In genomic region chr4:16844796-16845586, GRCh38 we compare ENCODE assay signal across 24 cellular contexts. TPM values are rescaled to one million over a fixed set of nuclear protein-coding genes. Genes with fewer than 3 reads are reported as not detected.
DNase-seq lines count a peak whose midpoint lies in the region; ATAC-seq, FAIRE-seq and TF ChIP-seq lines count a peak whose summit lies in the region.
"Had no signal": no experiment of that assay in that cellular context is flagged by ENCODE, and none has a peak within 500 bp of the region (broad histone marks: within the 10 kb centered on the region; RNA-seq: fewer than 3 reads in every experiment).

No MANE protein-coding gene starts in this region.

- peak overlapping the region; percentile 65 for H4K5ac ChIP-seq in H1 (ENCODE audit: insufficient read length, low read depth, low read length)

- H3K27ac ChIP-seq in left ventricle myocardium inferior (replicated peaks), result peak overlapping the region; percentile 49
- no peak overlapping the region for H3K27ac ChIP-seq in H1 (ENCODE audit: low read depth, low read length)
- H3K27ac ChIP-seq in lower lobe of right lung, result peak overlapping the region; percentile 13
- H3K27ac ChIP-seq: ascending aorta, WERI-Rb-1 had no signal

- H3K36me3 ChIP-seq in left ventricle myocardium inferior (no peaks in the 10 kb centered on the region), H1 (ENCODE audit: control insufficient read depth in 2 of 4, insufficient read depth in 4 of 4, low read length in 3 of 4) (no peaks in the 10 kb centered on the region), lower lobe of right lung (no peaks in the 10 kb centered on the region)
- H3K36me3 ChIP-seq: ascending aorta, Peyer's patch, WERI-Rb-1 had no signal

- H3K4ac ChIP-seq in H1 (replicated peaks; ENCODE audit: insufficient read length, low read depth, low read length), result peak overlapping the region; percentile 71

- TF ChIP-seq POLR2A in H1 (IDR thresholded peaks at IDR 0.05; ENCODE audit: control extremely low read depth in 1 of 2, low read depth in 2 of 2, low read length in 2 of 2), result no peak

- H3K79me2 ChIP-seq in H1 (ENCODE audit: control insufficient read depth in 1 of 2, insufficient read depth in 2 of 2, low read length in 2 of 2), result peaks cover 0 to 33% of the 10 kb centered on the region in 2 experiments; a peak in 3 of 4 replicates

- H4K8ac ChIP-seq in H1 (ENCODE audit: extremely low read depth, insufficient read depth, low read length), result no peak overlapping the region

- H3K9ac ChIP-seq in H1 (replicated peaks in 1 of 4; ENCODE audit: extremely low read depth in 1 of 4, low read depth in 3 of 4, low read length in 3 of 4), result no peak overlapping the region

- H3K4me2 ChIP-seq in H1 (ENCODE audit: insufficient read depth in 1 of 2, low read depth in 2 of 2, low read length in 2 of 2), result no peak overlapping the region

- H2BK5ac ChIP-seq in H1 (ENCODE audit: low read depth, low read length), result peak overlapping the region; percentile 14; the same call in 1 of the 2 replicates

- H2BK12ac ChIP-seq in H1 (ENCODE audit: low read depth, low read length), result peak overlapping the region; percentile 28; the same call in 1 of the 2 replicates

- no peak overlapping the region for H2AFZ ChIP-seq in H1 (ENCODE audit: low read length)

- no peak overlapping the region for H2BK15ac ChIP-seq in H1 (ENCODE audit: low read length)

- TF ChIP-seq RAD21 in H1 (IDR thresholded peaks at IDR 0.05 in 1 of 2, conservative IDR thresholded peaks at IDR 0.05 in 1 of 2; ENCODE audit: low read depth in 2 of 2, low read length in 2 of 2), result no peak

- H3K4me1 ChIP-seq in left ventricle myocardium inferior (peaks cover 21% of the 10 kb centered on the region), H1 (replicated peaks in 1 of 4; ENCODE audit: control insufficient read depth in 3 of 4, insufficient read depth in 4 of 4, low read length in 3 of 4) (peaks cover 4 to 28% (median 15%) of the 10 kb centered on the region in 4 experiments), lower lobe of right lung (no peaks in the 10 kb centered on the region)
- H3K4me1 ChIP-seq: ascending aorta had no signal

- H4K91ac ChIP-seq in H1 (replicated peaks; ENCODE audit: insufficient read length, low read length), result peak overlapping the region; percentile 69

- POLR2A ChIA-PET in H1 (lab: Charles Lee; ENCODE audit: partially characterized antibody), result interaction anchor here (1.8 to 1.9 kb wide), 2 partner anchors 11 to 52 kb away, joined by 5 to 6 read pairs; no protein-coding TSS in a partner anchor

- no peak overlapping the region for H3K4me3 ChIP-seq in left ventricle myocardium inferior
- no peak overlapping the region for H3K4me3 ChIP-seq in H1 (ENCODE audit: extremely low read depth in 1 of 4, insufficient read depth in 2 of 4, low read depth in 3 of 4, low read length in 4 of 4)
- H3K4me3 ChIP-seq in lower lobe of right lung, result no peak overlapping the region
- H3K4me3 ChIP-seq: ascending aorta, GM12878, Peyer's patch, skin epidermis had no signal

- H2BK20ac ChIP-seq in H1 (ENCODE audit: low read length), result peak overlapping the region; percentile 10

- peak overlapping the region; percentile 94 for H2BK120ac ChIP-seq in H1 (replicated peaks; ENCODE audit: low read depth, low read length)

- ATAC-seq in Right ventricle myocardium inferior, result no peak
- ATAC-seq in lower lobe of right lung, result no peak
- no peak for ATAC-seq in HG03135 (IDR thresholded peaks at IDR 0.05; ENCODE audit: unreplicated experiment)
- ATAC-seq: GM12878; stimulated activated naive CD8-positive, alpha-beta T cell treated with anti-CD3 and anti-CD28 coated beads, Interleukin-15, Interleukin-2, amounts not matched to agents 100 U/mL and 50 U/mL, for 24 hours; T-cell had no signal

- H3K23ac ChIP-seq in H1 (ENCODE audit: insufficient read length), result peak overlapping the region; percentile 3

- no peak for DNase-seq in left ventricle myocardium inferior
- DNase-seq in Right ventricle myocardium inferior (ENCODE audit: missing footprints), result no peak
- DNase-seq in H1 (ENCODE audit: low read depth in 1 of 2, low spot score in 2 of 2), result no peak
- no peak for DNase-seq in lower lobe of right lung
- DNase-seq in GF-D8 (lab: John Stamatoyannopoulos, UW), result no peak
- no peak for DNase-seq in stimulated activated CD4-positive, alpha-beta T cell treated with anti-CD3 and anti-CD28 coated beads, Interleukin-4, amount 100 ng/mL, for 4 hours
- no peak for DNase-seq in NOMO-1 (lab: John Stamatoyannopoulos, UW; ENCODE audit: unreplicated experiment in 2 of 2)
- DNase-seq: activated effector memory CD4-positive, alpha-beta T cell treated with Interleukin-2 at 50 U/mL for 16 hours; CD4-positive, alpha-beta memory T cell; effector CD4-positive, alpha-beta T cell; midbrain; NCI-H187 treated with DMSO at 0.1 percent for 48 hours; NCI-H69; occipital lobe; Peyer's patch; stimulated activated naive CD8-positive, alpha-beta T cell treated with anti-CD3 and anti-CD28 coated beads, Interleukin-15, Interleukin-2, amounts not matched to agents 100 U/mL and 50 U/mL, for 24 hours; T-cell; WERI-Rb-1 had no signal

- TF ChIP-seq CTCF in left ventricle myocardium inferior (IDR thresholded peaks at IDR 0.05; ENCODE audit: borderline replicate concordance) (no peak), H1 (IDR thresholded peaks at IDR 0.05; ENCODE audit: control extremely low read depth in 1 of 3, insufficient read depth in 1 of 3, low read depth in 1 of 3, low read length in 3 of 3) (no peak), lower lobe of right lung (IDR thresholded peaks at IDR 0.05) (no peak)

- 75% methylated on average over 6 of the region's 6 CpGs; no CpG with 5 or more reads in 1 of the 2 experiments for WGBS in H1 (ENCODE audit: extremely low coverage in 1 of 2, insufficient coverage in 1 of 2, insufficient read length in 1 of 2, insufficient replicate concordance in 2 of 2, low coverage in 1 of 2, low lambda C conversion rate in 2 of 2, missing lambda C conversion rate in 1 of 2), 2 experiments

- CTCF ChIA-PET in H1 (lab: Charles Lee; ENCODE audit: partially characterized antibody), result interaction anchor here (0.7 to 2.1 kb wide), 6 partner anchors 18 to 267 kb away, joined by 3 to 8 read pairs (median 4); no protein-coding TSS in a partner anchor

- peak overlapping the region; percentile 61; the same call in 1 of the 2 replicates for H2AK5ac ChIP-seq in H1 (ENCODE audit: low read depth, low read length)

- H3K9me3 ChIP-seq in left ventricle myocardium inferior (replicated peaks) (no peaks in the 10 kb centered on the region), H1 (ENCODE audit: insufficient read depth in 2 of 2, low read depth in 1 of 2, low read length in 1 of 2) (no peaks in the 10 kb centered on the region), lower lobe of right lung (no peaks in the 10 kb centered on the region)
- H3K9me3 ChIP-seq: ascending aorta, Peyer's patch had no signal

- peak overlapping the region; percentile 82 for H3K18ac ChIP-seq in H1 (ENCODE audit: extremely low read depth, low read length)

- peak; percentile 85 for FAIRE-seq in H1 (lab: Jason Lieb, UNC)
- FAIRE-seq: A204.1, GM12878 had no signal

- H3K56ac ChIP-seq in H1 (replicated peaks; ENCODE audit: insufficient read length, low read depth, low read length), result no peak overlapping the region

- intact Hi-C loops in left ventricle myocardium inferior (cut with micrococcal nuclease), result no loop called here
- intact Hi-C loops in Right ventricle myocardium inferior (cut with DNase I), result no loop called here
- intact Hi-C loops in lower lobe of right lung (cut with DNase I), result no loop called here

- peak overlapping the region; percentile 3 for H3K14ac ChIP-seq in H1 (ENCODE audit: insufficient read length)

- no peaks in the 10 kb centered on the region for H3K79me1 ChIP-seq in H1 (ENCODE audit: low read depth, low read length)

- H3K27me3 ChIP-seq in left ventricle myocardium inferior (ENCODE audit: low read depth) (no peaks in the 10 kb centered on the region), H1 (replicated peaks in 1 of 4; ENCODE audit: control insufficient read depth in 3 of 4, extremely low read depth in 1 of 4, insufficient read depth in 3 of 4, low read length in 3 of 4) (no peaks in the 10 kb centered on the region), lower lobe of right lung (ENCODE audit: low read depth) (no peaks in the 10 kb centered on the region)
- H3K27me3 ChIP-seq: ascending aorta, Peyer's patch had no signal

- no peaks in the 10 kb centered on the region for H4K20me1 ChIP-seq in H1 (replicated peaks in 1 of 2; ENCODE audit: control insufficient read depth in 1 of 2, insufficient read depth in 2 of 2, low read length in 2 of 2)

- H3K23me2 ChIP-seq in H1 (ENCODE audit: low read depth, low read length), result no peaks in the 10 kb centered on the region

- TF ChIP-seq EP300 in H1 (IDR thresholded peaks at IDR 0.05; ENCODE audit: borderline replicate concordance in 1 of 2, low read depth in 2 of 2, low read length in 2 of 2), result no peak

TF ChIP-seq in H1, 55 proteins besides CTCF, POLR2A, EP300 and RAD21 (continues in another document):
- TF ChIP-seq EGR1 (IDR thresholded peaks at IDR 0.05; ENCODE audit: borderline replicate concordance, low read depth, low read length), result no peak
- no peak for TF ChIP-seq HDAC6 (IDR thresholded peaks at IDR 0.05; ENCODE audit: low read depth, low read length)
- no peak for TF ChIP-seq EZH2 (IDR thresholded peaks at IDR 0.05; ENCODE audit: low read depth, low read length, severe bottlenecking)
- TF ChIP-seq RBBP5 (IDR thresholded peaks at IDR 0.05; ENCODE audit: borderline replicate concordance, low read depth, low read length), result no peak
- TF ChIP-seq, protein P1, sequence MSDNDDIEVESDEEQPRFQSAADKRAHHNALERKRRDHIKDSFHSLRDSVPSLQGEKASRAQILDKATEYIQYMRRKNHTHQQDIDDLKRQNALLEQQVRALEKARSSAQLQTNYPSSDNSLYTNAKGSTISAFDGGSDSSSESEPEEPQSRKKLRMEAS (IDR thresholded peaks at IDR 0.05), result no peak
- no peak for TF ChIP-seq CBX5 (IDR thresholded peaks at IDR 0.05; ENCODE audit: low read depth, low read length)
- no peak for TF ChIP-seq BACH1 (IDR thresholded peaks at IDR 0.05; ENCODE audit: low read length)
- no peak for TF ChIP-seq SP1 (IDR thresholded peaks at IDR 0.05; ENCODE audit: low read depth, low read length)
- TF ChIP-seq SRF (IDR thresholded peaks at IDR 0.05; ENCODE audit: low read depth, low read length), result no peak
- no peak for TF ChIP-seq ASH2L (IDR thresholded peaks at IDR 0.05; ENCODE audit: low read length)

RNA-seq across cellular contexts. Expression of gene LDB2, which starts 53.5 kb away (rescaled TPM):
- total RNA-seq in left ventricle myocardium inferior, result 29.6 TPM
- total RNA-seq in Right ventricle myocardium inferior, result 34.3 TPM
- 42.7 and 57.0 TPM in 2 replicates for total RNA-seq in H1 (2021; fragmentation: NEBNext Ultra II Directional; extraction: Animal tissue kit (Norgen Biotek cat#: 25700))
- polyA plus RNA-seq in H1 (2011; rRNA removed), result 72.5 and 140 TPM in 2 replicates
- 109 TPM for polyA plus RNA-seq in H1 (2011; cell fraction: cytosol; rRNA removed)
- 120 TPM for polyA plus RNA-seq in H1 (2011; cell fraction: nucleus; rRNA removed)
- polyA plus RNA-seq in H1 (2012, experiment 1 of 2), result 58.9 to 71.0 TPM (median 65.0 TPM) in 4 replicates
- 5.7 TPM for polyA plus RNA-seq in H1 (2012, experiment 2 of 2)
- polyA plus RNA-seq in H1 (2013, experiment 1 of 2), result 64.5 TPM
- 66.8 TPM for polyA plus RNA-seq in H1 (2013, experiment 2 of 2)
- 584 and 647 TPM in 2 replicates for polyA minus RNA-seq in H1 (2011; rRNA and poly(A)+ RNA removed)
- 58.2 TPM for polyA minus RNA-seq in H1 (2011; cell fraction: cytosol; rRNA and poly(A)+ RNA removed)
- polyA minus RNA-seq in H1 (2011; cell fraction: nucleus; rRNA and poly(A)+ RNA removed), result 605 TPM
- 113 TPM for total RNA-seq in lower lobe of right lung
- total RNA-seq: activated CD8-positive, alpha-beta memory T cell treated with anti-CD3 and anti-CD28 coated beads for 36 hours; CD4-positive, alpha-beta memory T cell had no signal
- polyA plus RNA-seq: CD4-positive, alpha-beta memory T cell; GM12878 had no signal
